In genomic region chr12:106179086-106179485, GRCh38 we compare ENCODE assay signal across 10 cellular contexts. TPM values are rescaled to one million over a fixed set of nuclear protein-coding genes. Genes with fewer than 3 reads are reported as not detected.
DNase-seq lines count a peak whose midpoint lies in the region; ATAC-seq and TF ChIP-seq lines count a peak whose summit lies in the region.
"Had no signal": no experiment of that assay in that cellular context is flagged by ENCODE, and none has a peak within 500 bp of the region (broad histone marks: within the 10 kb centered on the region; RNA-seq: fewer than 3 reads in every experiment).

No MANE protein-coding gene starts in this region.

- POLR2A ChIA-PET in HEK293T (lab: Yijun Ruan, JAX): no interaction called here

- H3K36me3 Mint-ChIP-seq in activated T-helper 2 cell treated with anti-CD3 and anti-CD28 coated beads, Interferon-gamma antibody, Interleukin-2, Interleukin-4, amounts not matched to agents 10 μg/mL and 5 μg/mL and 100 μg/mL, durations not matched to agents 14 hours and 24 hours and 36 hours (ENCODE audit: low read depth): no peaks in the 10 kb centered on the region

- peak; percentile 27 for DNase-seq in HEK293T (ENCODE audit: extremely low spot score)
- peak; percentile 95 for DNase-seq in NCI-H524 treated with DMSO at 0.1 percent for 48 hours (lab: John Stamatoyannopoulos, UW)
- DNase-seq in right atrium auricular region (ENCODE audit: low spot score): no peak
- no peak for DNase-seq in stimulated activated naive CD8-positive, alpha-beta T cell treated with anti-CD3 and anti-CD28 coated beads, Interleukin-15, amount 100 ng/mL, for 72 hours
- DNase-seq in Kasumi-1 (lab: John Stamatoyannopoulos, UW): no peak
- DNase-seq in activated T-helper 2 cell treated with anti-CD3 and anti-CD28 coated beads, Interferon-gamma antibody, Interleukin-2, Interleukin-4, amounts not matched to agents 10 μg/mL and 5 μg/mL and 100 μg/mL, durations not matched to agents 14 hours and 24 hours and 36 hours (ENCODE audit: low spot score): no peak
- DNase-seq: activated T-cell treated with anti-CD3 and anti-CD28 coated beads, Interleukin-2, amount 50 U/mL, for 48 hours; dermis blood vessel endothelial cell had no signal

- H3K9me3 Mint-ChIP-seq in stimulated activated naive CD8-positive, alpha-beta T cell treated with anti-CD3 and anti-CD28 coated beads, Interleukin-15, amount 100 ng/mL, for 72 hours: no peaks in the 10 kb centered on the region
- H3K9me3 Mint-ChIP-seq in activated T-helper 2 cell treated with anti-CD3 and anti-CD28 coated beads, Interferon-gamma antibody, Interleukin-2, Interleukin-4, amounts not matched to agents 10 μg/mL and 5 μg/mL and 100 μg/mL, durations not matched to agents 14 hours and 24 hours and 36 hours: no peaks in the 10 kb centered on the region

- H3K4me1 ChIP-seq in right atrium auricular region: peaks cover 0 to 7% of the 10 kb centered on the region in 2 donors
- peaks cover 2% of the 10 kb centered on the region for H3K4me1 ChIP-seq in stomach smooth muscle (ENCODE audit: control insufficient read depth, insufficient read depth, low read length)

- H3K4me3 ChIP-seq in right atrium auricular region: no peak overlapping the region
- no peak overlapping the region for H3K4me3 ChIP-seq in stomach smooth muscle (ENCODE audit: low read length in 2 of 2)

- H3K36me3 ChIP-seq in right atrium auricular region (no peaks in the 10 kb centered on the region), stomach smooth muscle (ENCODE audit: control insufficient read depth in 2 of 2, insufficient read depth in 2 of 2, low read length in 2 of 2) (no peaks in the 10 kb centered on the region)

- no peak for ATAC-seq in stimulated activated naive CD8-positive, alpha-beta T cell treated with anti-CD3 and anti-CD28 coated beads, Interleukin-15, amount 100 ng/mL, for 72 hours
- ATAC-seq in GM19452 (IDR thresholded peaks at IDR 0.05; ENCODE audit: unreplicated experiment): no peak

- no peak for TF ChIP-seq CTCF in right atrium auricular region (IDR thresholded peaks at IDR 0.05)

- H3K9ac ChIP-seq in stomach smooth muscle (ENCODE audit: low read length in 2 of 2): no peak overlapping the region

- H3K27ac ChIP-seq in right atrium auricular region: peak overlapping the region; percentile 27 to 29
- H3K27ac ChIP-seq in stomach smooth muscle (ENCODE audit: low read length): peak overlapping the region; percentile 64

- no peaks in the 10 kb centered on the region for H3K4me1 Mint-ChIP-seq in stimulated activated naive CD8-positive, alpha-beta T cell treated with anti-CD3 and anti-CD28 coated beads, Interleukin-15, amount 100 ng/mL, for 72 hours
- H3K4me1 Mint-ChIP-seq in activated T-helper 2 cell treated with anti-CD3 and anti-CD28 coated beads, Interferon-gamma antibody, Interleukin-2, Interleukin-4, amounts not matched to agents 10 μg/mL and 5 μg/mL and 100 μg/mL, durations not matched to agents 14 hours and 24 hours and 36 hours (ENCODE audit: low read depth): peaks cover 1% of the 10 kb centered on the region

- no peak overlapping the region for H3K4me3 Mint-ChIP-seq in stimulated activated naive CD8-positive, alpha-beta T cell treated with anti-CD3 and anti-CD28 coated beads, Interleukin-15, amount 100 ng/mL, for 72 hours
- H3K4me3 Mint-ChIP-seq in activated T-helper 2 cell treated with anti-CD3 and anti-CD28 coated beads, Interferon-gamma antibody, Interleukin-2, Interleukin-4, amounts not matched to agents 10 μg/mL and 5 μg/mL and 100 μg/mL, durations not matched to agents 14 hours and 24 hours and 36 hours (ENCODE audit: low read depth): no peak overlapping the region

- CTCF ChIA-PET in HEK293T (lab: Yijun Ruan, JAX): interaction anchor here (1.0 to 1.3 kb wide), 2 partner anchors 8 to 30 kb away, joined by 4 read pairs; no protein-coding TSS in a partner anchor

- H3K27me3 Mint-ChIP-seq in stimulated activated naive CD8-positive, alpha-beta T cell treated with anti-CD3 and anti-CD28 coated beads, Interleukin-15, amount 100 ng/mL, for 72 hours: peaks cover 16% of the 10 kb centered on the region
- H3K27me3 Mint-ChIP-seq in activated T-helper 2 cell treated with anti-CD3 and anti-CD28 coated beads, Interferon-gamma antibody, Interleukin-2, Interleukin-4, amounts not matched to agents 10 μg/mL and 5 μg/mL and 100 μg/mL, durations not matched to agents 14 hours and 24 hours and 36 hours (ENCODE audit: low read depth): peaks cover 10% of the 10 kb centered on the region

- H3K27ac Mint-ChIP-seq in stimulated activated naive CD8-positive, alpha-beta T cell treated with anti-CD3 and anti-CD28 coated beads, Interleukin-15, amount 100 ng/mL, for 72 hours: no peak overlapping the region
- H3K27ac Mint-ChIP-seq in activated T-helper 2 cell treated with anti-CD3 and anti-CD28 coated beads, Interferon-gamma antibody, Interleukin-2, Interleukin-4, amounts not matched to agents 10 μg/mL and 5 μg/mL and 100 μg/mL, durations not matched to agents 14 hours and 24 hours and 36 hours: no peak overlapping the region

- intact Hi-C loops in activated T-helper 2 cell treated with anti-CD3 and anti-CD28 coated beads, Interferon-gamma antibody, Interleukin-2, Interleukin-4, amounts not matched to agents 10 μg/mL and 5 μg/mL and 100 μg/mL, durations not matched to agents 14 hours and 24 hours and 36 hours (cut with micrococcal nuclease): no loop called here

- no peaks in the 10 kb centered on the region for H3K27me3 ChIP-seq in right atrium auricular region
- peaks cover 0 to 3% of the 10 kb centered on the region in 2 donors for H3K27me3 ChIP-seq in stomach smooth muscle (ENCODE audit: control insufficient read depth in 1 of 2, insufficient read depth in 2 of 2, low read length in 2 of 2)

- H3K9me3 ChIP-seq in right atrium auricular region (no peaks in the 10 kb centered on the region), stomach smooth muscle (ENCODE audit: control insufficient read depth in 2 of 2, low read length in 2 of 2) (no peaks in the 10 kb centered on the region)

TF ChIP-seq in HEK293T, 16 proteins besides CTCF, POLR2A, EP300 and RAD21:
- TF ChIP-seq, protein P1, sequence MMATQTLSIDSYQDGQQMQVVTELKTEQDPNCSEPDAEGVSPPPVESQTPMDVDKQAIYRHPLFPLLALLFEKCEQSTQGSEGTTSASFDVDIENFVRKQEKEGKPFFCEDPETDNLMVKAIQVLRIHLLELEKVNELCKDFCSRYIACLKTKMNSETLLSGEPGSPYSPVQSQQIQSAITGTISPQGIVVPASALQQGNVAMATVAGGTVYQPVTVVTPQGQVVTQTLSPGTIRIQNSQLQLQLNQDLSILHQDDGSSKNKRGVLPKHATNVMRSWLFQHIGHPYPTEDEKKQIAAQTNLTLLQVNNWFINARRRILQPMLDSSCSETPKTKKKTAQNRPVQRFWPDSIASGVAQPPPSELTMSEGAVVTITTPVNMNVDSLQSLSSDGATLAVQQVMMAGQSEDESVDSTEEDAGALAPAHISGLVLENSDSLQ (IDR thresholded peaks at IDR 0.05): no peak
- no peak for TF ChIP-seq TARDBP (IDR thresholded peaks at IDR 0.05)
- no peak for TF ChIP-seq BHLHE40 (IDR thresholded peaks at IDR 0.05; ENCODE audit: borderline replicate concordance)
- no peak for TF ChIP-seq CTBP1 (IDR thresholded peaks at IDR 0.05; ENCODE audit: borderline replicate concordance)
- no peak for TF ChIP-seq ELF4 (IDR thresholded peaks at IDR 0.05)
- TF ChIP-seq FOXM1 (IDR thresholded peaks at IDR 0.05; ENCODE audit: borderline replicate concordance): peak; percentile 86; the same call in 1 of the 2 replicates
- no peak for TF ChIP-seq SP1 (IDR thresholded peaks at IDR 0.05)
- TF ChIP-seq HDGF (IDR thresholded peaks at IDR 0.05; ENCODE audit: borderline replicate concordance): no peak
- TF ChIP-seq LEF1 (IDR thresholded peaks at IDR 0.05; ENCODE audit: borderline replicate concordance): no peak

RNA-seq across cellular contexts. Expression of gene NUAK1, which starts 40.3 kb away (rescaled TPM):
- 10 to 100 TPM; 16.9 to 30.1 TPM for total RNA-seq in right atrium auricular region
- 0.02 and 0.11 TPM in 2 replicates for total RNA-seq in activated T-helper 2 cell treated with anti-CD3 and anti-CD28 coated beads, Interferon-gamma antibody, Interleukin-2, Interleukin-4, amounts not matched to agents 10 μg/mL and 5 μg/mL and 100 μg/mL, durations not matched to agents 14 hours and 24 hours and 36 hours

Comparison
In these comparisons a context has a peak if more than half of its experiments do, and no peak if none do; other contexts are left out.
1. DNase-seq: peak in HEK293T (single experiment) and NCI-H524 treated with DMSO at 0.1 percent for 48 hours (single experiment); none in right atrium auricular region (single experiment), stimulated activated naive CD8-positive, alpha-beta T cell treated with anti-CD3 and anti-CD28 coated beads, Interleukin-15, amount 100 ng/mL, for 72 hours (0 of 2), Kasumi-1 (0 of 2) and activated T-helper 2 cell treated with anti-CD3 and anti-CD28 coated beads, Interferon-gamma antibody, Interleukin-2, Interleukin-4, amounts not matched to agents 10 μg/mL and 5 μg/mL and 100 μg/mL, durations not matched to agents 14 hours and 24 hours and 36 hours (single experiment).
2. RNA of gene NUAK1, which starts 40.3 kb away (total RNA-seq): 16.9 to 30.1 TPM in right atrium auricular region; 0.02 to 0.11 TPM in activated T-helper 2 cell treated with anti-CD3 and anti-CD28 coated beads, Interferon-gamma antibody, Interleukin-2, Interleukin-4, amounts not matched to agents 10 μg/mL and 5 μg/mL and 100 μg/mL, durations not matched to agents 14 hours and 24 hours and 36 hours; every median in the first group is over 10 times any median in the second.